ENCODE assay signal across 28 cellular contexts in the genomic region with DNA sequence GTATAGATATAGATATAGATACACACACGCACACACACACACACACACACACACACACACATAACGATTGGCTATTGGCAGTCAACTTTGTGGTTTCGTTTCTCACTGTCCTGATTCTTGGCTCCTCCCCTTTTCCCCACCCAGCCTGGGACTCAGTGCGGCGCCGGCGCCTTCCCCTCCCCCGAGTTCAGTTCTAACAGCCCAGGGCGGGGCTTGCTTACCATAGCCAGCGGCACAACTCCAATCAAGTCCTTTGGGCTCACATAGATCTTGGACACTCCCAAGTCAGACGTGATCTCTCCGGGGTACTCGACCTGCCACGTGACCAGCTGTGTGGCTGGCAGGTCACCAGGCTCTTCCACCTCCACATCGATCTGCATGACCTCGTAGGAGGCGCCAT.
"Had no signal": no experiment of that assay in that cellular context is flagged by ENCODE, and none has a peak within 500 bp of the region (broad histone marks: within the 10 kb centered on the region; RNA-seq: fewer than 3 reads in every experiment).

No MANE protein-coding gene starts in this region.

- H3K4me1 Mint-ChIP-seq: activated naive CD8-positive, alpha-beta T cell treated with anti-CD3 and anti-CD28 coated beads, Interleukin-2, amount 50 U/mL, for 24 hours; central memory CD8-positive, alpha-beta T cell; WTC11 had no signal

- H3K27ac Mint-ChIP-seq: activated CD8-positive, alpha-beta T cell treated with anti-CD3 and anti-CD28 coated beads, Interleukin-2, amount 10 ng/mL, durations not matched to agents 7 days and 5 days; activated naive CD4-positive, alpha-beta T cell treated with anti-CD3 and anti-CD28 coated beads, Interleukin-2, amount 50 U/mL, for 72 hours; activated naive CD8-positive, alpha-beta T cell treated with anti-CD3 and anti-CD28 coated beads, Interleukin-2, amount 50 U/mL, for 24 hours; activated T-helper 1 cell treated with anti-CD3 and anti-CD28 coated beads, Interleukin-12 subunit alpha, Interleukin-12 subunit beta, Interleukin-2, Interleukin-4 antibody, amounts not matched to agents 30 ng/mL and 10 ng/mL and 1 ng/mL, durations not matched to agents 14 hours and 24 hours and 36 hours; brain; T-helper 1 cell treated with Interleukin-12 subunit alpha and Interleukin-12 subunit beta and Interleukin-4 antibody, amounts not matched to agents 30 μg/mL and 1 μg/mL, for 36 hours; WTC11 had no signal

- H3K9me3 Mint-ChIP-seq: central memory CD8-positive, alpha-beta T cell had no signal

- H3K27ac ChIP-seq: SJSA1 had no signal

- H3K27me3 Mint-ChIP-seq: activated naive CD8-positive, alpha-beta T cell treated with anti-CD3 and anti-CD28 coated beads, Interleukin-2, amount 50 U/mL, for 24 hours; brain; central memory CD8-positive, alpha-beta T cell had no signal

- H3K36me3 ChIP-seq: SJSA1 had no signal

- H3K4me3 Mint-ChIP-seq: activated CD8-positive, alpha-beta T cell treated with anti-CD3 and anti-CD28 coated beads, Interleukin-2, amount 10 ng/mL, durations not matched to agents 7 days and 5 days; activated naive CD8-positive, alpha-beta T cell treated with anti-CD3 and anti-CD28 coated beads, Interleukin-2, amount 50 U/mL, for 24 hours; activated T-helper 1 cell treated with anti-CD3 and anti-CD28 coated beads, Interleukin-12 subunit alpha, Interleukin-12 subunit beta, Interleukin-2, Interleukin-4 antibody, amounts not matched to agents 30 ng/mL and 10 ng/mL and 1 ng/mL, durations not matched to agents 14 hours and 24 hours and 36 hours; brain; central memory CD8-positive, alpha-beta T cell; T-helper 1 cell treated with Interleukin-12 subunit alpha and Interleukin-12 subunit beta and Interleukin-4 antibody, amounts not matched to agents 30 μg/mL and 1 μg/mL, for 36 hours; WTC11 had no signal

- ATAC-seq: activated CD8-positive, alpha-beta T cell treated with anti-CD3 and anti-CD28 coated beads, Interleukin-2, amount 10 ng/mL, durations not matched to agents 7 days and 5 days; activated naive CD4-positive, alpha-beta T cell treated with anti-CD3 and anti-CD28 coated beads, Interleukin-2, amount 50 U/mL, for 72 hours; activated naive CD8-positive, alpha-beta T cell treated with anti-CD3 and anti-CD28 coated beads, Interleukin-2, amount 50 U/mL, for 24 hours; PC-3; SK-N-SH treated with all-trans-retinoic acid at 6 μM for 48 hours; WTC11 had no signal

- H3K27me3 ChIP-seq: SJSA1 had no signal

- H3K36me3 Mint-ChIP-seq: brain had no signal

- H3K9me3 ChIP-seq: SJSA1 had no signal

- H3K4me3 ChIP-seq: SJSA1 had no signal

- DNase-seq: activated CD4-positive, alpha-beta T cell treated with anti-CD3 and anti-CD28 coated beads for 48 hours; activated CD4-positive, alpha-beta T cell treated with anti-CD3 and anti-CD28 coated beads, Interleukin-2, amount 50 U/mL, for 4 hours; activated CD4-positive, CD25-positive, alpha-beta regulatory T cell treated with anti-CD3 and anti-CD28 coated beads, Interleukin-2, amount 50 U/mL, for 72 hours; activated CD8-positive, alpha-beta memory T cell treated with anti-CD3 and anti-CD28 coated beads, Interleukin-2, amount 50 U/mL, for 48 hours; activated CD8-positive, alpha-beta T cell treated with anti-CD3 and anti-CD28 coated beads, Interleukin-2, amount 10 ng/mL, durations not matched to agents 7 days and 5 days; activated effector memory CD4-positive, alpha-beta T cell treated with anti-CD3 and anti-CD28 coated beads, Interleukin-2, amount 50 U/mL, for 16 hours; activated naive CD4-positive, alpha-beta T cell treated with Interleukin-2 at 50 U/mL for 16 hours; activated naive CD8-positive, alpha-beta T cell treated with anti-CD3 and anti-CD28 coated beads, Interleukin-2, amount 50 U/mL, for 24 hours; activated T-cell treated with anti-CD3 and anti-CD28 coated beads, Interleukin-2, amount 50 U/mL, for 1 hour; amniotic stem cell; Kasumi-1; NCI-H1092; NCI-H1417; NCI-H1930; NCI-H446; NCI-H524; PC-3; SHP77; SW 1271; T-helper 9 cell had no signal

- H3K4me1 ChIP-seq: SJSA1 had no signal
